Comparison of ENCODE assay signal across 1 cellular context in the genomic region with DNA sequence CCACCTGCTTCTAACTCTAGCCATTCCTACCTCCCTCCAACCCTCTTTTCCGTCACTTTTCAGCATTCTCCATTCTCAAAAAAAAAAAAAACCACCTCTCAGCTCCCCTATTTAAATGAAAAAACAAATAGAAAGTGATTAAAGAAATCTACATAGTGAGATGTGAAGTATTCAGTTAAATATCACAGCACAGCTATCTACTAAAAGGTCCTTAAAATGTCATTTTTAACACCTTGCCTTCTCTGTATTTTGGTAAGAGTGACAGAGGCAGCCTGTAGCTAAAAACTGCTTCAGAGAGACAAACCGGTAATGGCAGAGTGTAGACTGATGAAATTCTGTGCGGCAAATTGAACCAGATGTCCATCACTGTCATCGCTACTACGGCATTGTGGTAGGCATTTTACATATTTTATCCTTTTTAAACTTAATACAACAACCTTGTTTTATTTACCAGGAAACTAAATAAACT.
TF ChIP-seq lines count a peak whose summit lies in the region.

No MANE protein-coding gene starts in this region.

TF ChIP-seq in endothelial cell of umbilical vein, 7 proteins besides CTCF, POLR2A, EP300 and RAD21:
- no peak for TF ChIP-seq EZH2 (IDR thresholded peaks at IDR 0.05; ENCODE audit: borderline replicate concordance, low read depth, low read length, severe bottlenecking)
- TF ChIP-seq POLR2AphosphoS5 (IDR thresholded peaks at IDR 0.05; ENCODE audit: insufficient read depth, low read depth, low read length), result no peak
- no peak for TF ChIP-seq MYC (IDR thresholded peaks at IDR 0.05; ENCODE audit: low read depth, low read length)
- no peak for TF ChIP-seq FOS (IDR thresholded peaks at IDR 0.05; ENCODE audit: borderline replicate concordance, insufficient read depth, low read length)
- no peak for TF ChIP-seq GATA2 (IDR thresholded peaks at IDR 0.05; ENCODE audit: insufficient read depth, insufficient read length, low read depth, low read length)
- TF ChIP-seq, protein P1, sequence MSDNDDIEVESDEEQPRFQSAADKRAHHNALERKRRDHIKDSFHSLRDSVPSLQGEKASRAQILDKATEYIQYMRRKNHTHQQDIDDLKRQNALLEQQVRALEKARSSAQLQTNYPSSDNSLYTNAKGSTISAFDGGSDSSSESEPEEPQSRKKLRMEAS (IDR thresholded peaks at IDR 0.05; ENCODE audit: insufficient read depth, insufficient read length), result no peak
- TF ChIP-seq JUN (IDR thresholded peaks at IDR 0.05; ENCODE audit: borderline replicate concordance, insufficient read depth, insufficient read length, low read depth), result no peak
